Comparison of ENCODE assay signal across 19 cellular contexts in the genomic region with DNA sequence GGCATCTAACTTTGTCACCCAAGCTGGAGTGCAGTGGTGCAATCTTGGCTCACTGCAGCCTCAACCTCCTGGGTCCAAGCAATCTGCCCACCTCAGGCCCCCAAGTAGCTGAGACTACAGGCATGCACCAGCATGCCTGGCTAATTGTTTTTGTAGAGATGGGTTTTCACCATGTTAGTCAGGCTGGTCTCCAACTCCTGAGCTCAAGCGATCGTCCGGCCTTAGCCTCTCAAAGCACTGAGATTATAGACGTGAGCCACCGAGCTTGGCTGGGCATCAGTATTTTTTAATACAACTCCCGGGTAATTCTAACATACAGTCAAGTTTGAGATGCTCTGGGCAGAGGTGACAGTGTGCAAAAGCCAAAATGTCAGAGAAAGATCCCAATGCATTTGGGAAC.
DNase-seq lines count a peak whose midpoint lies in the region; ATAC-seq, FAIRE-seq and TF ChIP-seq lines count a peak whose summit lies in the region.
"Had no signal": no experiment of that assay in that cellular context is flagged by ENCODE, and none has a peak within 500 bp of the region (broad histone marks: within the 10 kb centered on the region; RNA-seq: fewer than 3 reads in every experiment).

No MANE protein-coding gene starts in this region.

- no peak overlapping the region for H2BK5ac ChIP-seq in H1 (ENCODE audit: low read depth, low read length)

- no peaks in the 10 kb centered on the region for H3K9me3 Mint-ChIP-seq in T-helper 1 cell treated with Interleukin-12 subunit alpha and Interleukin-12 subunit beta and Interleukin-4 antibody, amounts not matched to agents 30 μg/mL and 1 μg/mL, for 36 hours
- no peaks in the 10 kb centered on the region for H3K9me3 Mint-ChIP-seq in stimulated activated naive CD8-positive, alpha-beta T cell treated with anti-CD3 and anti-CD28 coated beads, Interleukin-15, Interleukin-2, amounts not matched to agents 100 ng/mL and 50 ng/mL, for 24 hours

- H3K18ac ChIP-seq in H1 (ENCODE audit: extremely low read depth, low read length), result no peak overlapping the region

- FAIRE-seq in H1 (lab: Jason Lieb, UNC) (no peak), frontal cortex (lab: Jason Lieb, UNC) (no peak)
- FAIRE-seq: GM18507, islet of Langerhans, TTC549 had no signal

- H3K4me1 ChIP-seq in H1 (replicated peaks in 1 of 4; ENCODE audit: control insufficient read depth in 3 of 4, insufficient read depth in 4 of 4, low read length in 3 of 4), result no peaks in the 10 kb centered on the region
- peaks cover 18 to 28% of the 10 kb centered on the region in 2 donors for H3K4me1 ChIP-seq in thyroid gland
- H3K4me1 ChIP-seq: HAP-1, lower lobe of right lung had no signal

- no peak overlapping the region for H3K4me3 ChIP-seq in H1 (ENCODE audit: extremely low read depth in 1 of 4, insufficient read depth in 2 of 4, low read depth in 3 of 4, low read length in 4 of 4)
- H3K4me3 ChIP-seq in thyroid gland (replicated peaks in 1 of 3), result no peak overlapping the region
- no peak overlapping the region for H3K4me3 ChIP-seq in MG63
- H3K4me3 ChIP-seq: dorsolateral prefrontal cortex, HAP-1, lower lobe of right lung had no signal

- TF ChIP-seq EP300 in H1 (IDR thresholded peaks at IDR 0.05; ENCODE audit: borderline replicate concordance in 1 of 2, low read depth in 2 of 2, low read length in 2 of 2), result no peak

- H3K9ac ChIP-seq in H1 (replicated peaks in 1 of 4; ENCODE audit: extremely low read depth in 1 of 4, low read depth in 3 of 4, low read length in 3 of 4), result no peak overlapping the region
- H3K9ac ChIP-seq: KMS-11 had no signal

- no peaks in the 10 kb centered on the region for H3K23me2 ChIP-seq in H1 (ENCODE audit: low read depth, low read length)

- no peaks in the 10 kb centered on the region for H3K27me3 Mint-ChIP-seq in T-helper 1 cell treated with Interleukin-12 subunit alpha and Interleukin-12 subunit beta and Interleukin-4 antibody, amounts not matched to agents 30 μg/mL and 1 μg/mL, for 36 hours (ENCODE audit: low read depth)
- H3K27me3 Mint-ChIP-seq in stimulated activated naive CD8-positive, alpha-beta T cell treated with anti-CD3 and anti-CD28 coated beads, Interleukin-15, Interleukin-2, amounts not matched to agents 100 ng/mL and 50 ng/mL, for 24 hours, result no peaks in the 10 kb centered on the region

- no peak overlapping the region for H3K27ac ChIP-seq in H1 (ENCODE audit: low read depth, low read length)
- peak overlapping the region; percentile 76 to 91 (median 86) for H3K27ac ChIP-seq in thyroid gland
- H3K27ac ChIP-seq: dorsolateral prefrontal cortex, KMS-11, lower lobe of right lung had no signal

- no peak for TF ChIP-seq RAD21 in H1 (IDR thresholded peaks at IDR 0.05 in 1 of 2, conservative IDR thresholded peaks at IDR 0.05 in 1 of 2; ENCODE audit: low read depth in 2 of 2, low read length in 2 of 2)

- TF ChIP-seq POLR2A in H1 (IDR thresholded peaks at IDR 0.05; ENCODE audit: control extremely low read depth in 1 of 2, low read depth in 2 of 2, low read length in 2 of 2) (no peak), thyroid gland (IDR thresholded peaks at IDR 0.05) (no peak)

- H3K36me3 ChIP-seq in H1 (ENCODE audit: control insufficient read depth in 2 of 4, insufficient read depth in 4 of 4, low read length in 3 of 4), result no peaks in the 10 kb centered on the region
- H3K36me3 ChIP-seq in thyroid gland, result no peaks in the 10 kb centered on the region
- no peaks in the 10 kb centered on the region for H3K36me3 ChIP-seq in MG63
- H3K36me3 ChIP-seq: HAP-1 had no signal

- no peaks in the 10 kb centered on the region for H3K79me1 ChIP-seq in H1 (ENCODE audit: low read depth, low read length)

- no peak overlapping the region for H2BK20ac ChIP-seq in H1 (ENCODE audit: low read length)

- intact Hi-C loops in thyroid gland (cut with DNase I), result loop anchor here (10.0 kb wide), 1 partner anchor 64 kb away; no protein-coding TSS in a partner anchor

- H3K27me3 ChIP-seq in H1 (replicated peaks in 1 of 4; ENCODE audit: control insufficient read depth in 3 of 4, extremely low read depth in 1 of 4, insufficient read depth in 3 of 4, low read length in 3 of 4) (no peaks in the 10 kb centered on the region), thyroid gland (no peaks in the 10 kb centered on the region), MG63 (no peaks in the 10 kb centered on the region)
- H3K27me3 ChIP-seq: dorsolateral prefrontal cortex had no signal

- no peak overlapping the region for H3K4me2 ChIP-seq in H1 (ENCODE audit: insufficient read depth in 1 of 2, low read depth in 2 of 2, low read length in 2 of 2)
- H3K4me2 ChIP-seq: KMS-11 had no signal

- H2AFZ ChIP-seq in H1 (ENCODE audit: low read length), result no peak overlapping the region

- H4K91ac ChIP-seq in H1 (replicated peaks; ENCODE audit: insufficient read length, low read length), result no peak overlapping the region

- no peak overlapping the region for H4K5ac ChIP-seq in H1 (ENCODE audit: insufficient read length, low read depth, low read length)

- no peak for ATAC-seq in stimulated activated naive CD8-positive, alpha-beta T cell treated with anti-CD3 and anti-CD28 coated beads, Interleukin-15, Interleukin-2, amounts not matched to agents 100 U/mL and 50 U/mL, for 24 hours
- ATAC-seq: lower lobe of right lung had no signal

- no peak for DNase-seq in T-helper 1 cell
- no peak for DNase-seq in stimulated activated naive CD8-positive, alpha-beta T cell treated with anti-CD3 and anti-CD28 coated beads, Interleukin-15, Interleukin-2, amounts not matched to agents 100 U/mL and 50 U/mL, for 24 hours
- DNase-seq in H1 (ENCODE audit: low read depth in 1 of 2, low spot score in 2 of 2), result no peak
- DNase-seq in thyroid gland, result peak in 1 of 2 donors; percentile 41
- no peak for DNase-seq in MG63
- no peak for DNase-seq in frontal cortex (ENCODE audit: low spot score in 2 of 2)
- DNase-seq: activated CD4-positive, alpha-beta T cell treated with anti-CD3 and anti-CD28 coated beads for 4 hours; central memory CD4-positive, alpha-beta T cell; foreskin fibroblast; hippocampal formation; lower lobe of right lung had no signal

- H3K4me3 Mint-ChIP-seq in T-helper 1 cell treated with Interleukin-12 subunit alpha and Interleukin-12 subunit beta and Interleukin-4 antibody, amounts not matched to agents 30 μg/mL and 1 μg/mL, for 36 hours, result no peak overlapping the region
- H3K4me3 Mint-ChIP-seq in stimulated activated naive CD8-positive, alpha-beta T cell treated with anti-CD3 and anti-CD28 coated beads, Interleukin-15, Interleukin-2, amounts not matched to agents 100 ng/mL and 50 ng/mL, for 24 hours, result peak overlapping the region; percentile 1

- H2BK12ac ChIP-seq in H1 (ENCODE audit: low read depth, low read length), result no peak overlapping the region

- H3K56ac ChIP-seq in H1 (replicated peaks; ENCODE audit: insufficient read length, low read depth, low read length), result no peak overlapping the region

- no peak overlapping the region for H2BK120ac ChIP-seq in H1 (replicated peaks; ENCODE audit: low read depth, low read length)

- H3K23ac ChIP-seq in H1 (ENCODE audit: insufficient read length), result no peak overlapping the region

- H3K4ac ChIP-seq in H1 (replicated peaks; ENCODE audit: insufficient read length, low read depth, low read length), result no peak overlapping the region

- 0 out of 2 replicates have a peak overlapping the region, but pooled peaks have one; percentile 23 for H4K8ac ChIP-seq in H1 (ENCODE audit: extremely low read depth, insufficient read depth, low read length)

- H4K20me1 ChIP-seq in H1 (replicated peaks in 1 of 2; ENCODE audit: control insufficient read depth in 1 of 2, insufficient read depth in 2 of 2, low read length in 2 of 2), result peaks cover 0 to 2% of the 10 kb centered on the region in 2 experiments

- H2BK15ac ChIP-seq in H1 (ENCODE audit: low read length), result no peak overlapping the region

- peaks cover 45% of the 10 kb centered on the region for H3K4me1 Mint-ChIP-seq in T-helper 1 cell treated with Interleukin-12 subunit alpha and Interleukin-12 subunit beta and Interleukin-4 antibody, amounts not matched to agents 30 μg/mL and 1 μg/mL, for 36 hours (ENCODE audit: low read depth)
- H3K4me1 Mint-ChIP-seq in stimulated activated naive CD8-positive, alpha-beta T cell treated with anti-CD3 and anti-CD28 coated beads, Interleukin-15, Interleukin-2, amounts not matched to agents 100 ng/mL and 50 ng/mL, for 24 hours (ENCODE audit: low read depth), result peaks cover 49% of the 10 kb centered on the region

- peaks cover 63% of the 10 kb centered on the region for H3K36me3 Mint-ChIP-seq in T-helper 1 cell treated with Interleukin-12 subunit alpha and Interleukin-12 subunit beta and Interleukin-4 antibody, amounts not matched to agents 30 μg/mL and 1 μg/mL, for 36 hours (ENCODE audit: low read depth)
- peaks cover 71% of the 10 kb centered on the region for H3K36me3 Mint-ChIP-seq in stimulated activated naive CD8-positive, alpha-beta T cell treated with anti-CD3 and anti-CD28 coated beads, Interleukin-15, Interleukin-2, amounts not matched to agents 100 ng/mL and 50 ng/mL, for 24 hours (ENCODE audit: low read depth)

- H3K14ac ChIP-seq in H1 (ENCODE audit: insufficient read length), result no peak overlapping the region

- CTCF ChIA-PET in H1 (lab: Charles Lee; ENCODE audit: partially characterized antibody), result interaction anchor here (0.6 kb wide), 1 partner anchor 98 kb away, joined by 4 read pairs; no protein-coding TSS in a partner anchor

- H3K79me2 ChIP-seq in H1 (ENCODE audit: control insufficient read depth in 1 of 2, insufficient read depth in 2 of 2, low read length in 2 of 2), result no peaks in the 10 kb centered on the region

- peak overlapping the region; percentile 66 for H3K27ac Mint-ChIP-seq in T-helper 1 cell treated with Interleukin-12 subunit alpha and Interleukin-12 subunit beta and Interleukin-4 antibody, amounts not matched to agents 30 μg/mL and 1 μg/mL, for 36 hours
- H3K27ac Mint-ChIP-seq in stimulated activated naive CD8-positive, alpha-beta T cell treated with anti-CD3 and anti-CD28 coated beads, Interleukin-15, Interleukin-2, amounts not matched to agents 100 ng/mL and 50 ng/mL, for 24 hours, result peak overlapping the region; percentile 93

- H2AK5ac ChIP-seq in H1 (ENCODE audit: low read depth, low read length), result no peak overlapping the region

- TF ChIP-seq CTCF in H1 (IDR thresholded peaks at IDR 0.05; ENCODE audit: control extremely low read depth in 1 of 3, insufficient read depth in 1 of 3, low read depth in 1 of 3, low read length in 3 of 3) (no peak), thyroid gland (IDR thresholded peaks at IDR 0.05) (no peak)

- H3K9me3 ChIP-seq in H1 (ENCODE audit: insufficient read depth in 2 of 2, low read depth in 1 of 2, low read length in 1 of 2) (no peaks in the 10 kb centered on the region), thyroid gland (no peaks in the 10 kb centered on the region), MG63 (no peaks in the 10 kb centered on the region)
- H3K9me3 ChIP-seq: HAP-1, lower lobe of right lung had no signal

- POLR2A ChIA-PET in H1 (lab: Charles Lee; ENCODE audit: partially characterized antibody), result no interaction called here

- 91% methylated on average over 6 of the region's 6 CpGs; no CpG with 5 or more reads in 1 of the 2 experiments for WGBS in H1 (ENCODE audit: extremely low coverage in 1 of 2, insufficient coverage in 1 of 2, insufficient read length in 1 of 2, insufficient replicate concordance in 2 of 2, low coverage in 1 of 2, low lambda C conversion rate in 2 of 2, missing lambda C conversion rate in 1 of 2), 2 experiments
- 44 to 61% methylated on average over 6 of the region's 6 CpGs for WGBS in thyroid gland, 2 donors

TF ChIP-seq in H1, 55 proteins besides CTCF, POLR2A, EP300 and RAD21 (continues in another document):
- no peak for TF ChIP-seq JUN (IDR thresholded peaks at IDR 0.05; ENCODE audit: low read depth, low read length)
